In the genomic region with DNA sequence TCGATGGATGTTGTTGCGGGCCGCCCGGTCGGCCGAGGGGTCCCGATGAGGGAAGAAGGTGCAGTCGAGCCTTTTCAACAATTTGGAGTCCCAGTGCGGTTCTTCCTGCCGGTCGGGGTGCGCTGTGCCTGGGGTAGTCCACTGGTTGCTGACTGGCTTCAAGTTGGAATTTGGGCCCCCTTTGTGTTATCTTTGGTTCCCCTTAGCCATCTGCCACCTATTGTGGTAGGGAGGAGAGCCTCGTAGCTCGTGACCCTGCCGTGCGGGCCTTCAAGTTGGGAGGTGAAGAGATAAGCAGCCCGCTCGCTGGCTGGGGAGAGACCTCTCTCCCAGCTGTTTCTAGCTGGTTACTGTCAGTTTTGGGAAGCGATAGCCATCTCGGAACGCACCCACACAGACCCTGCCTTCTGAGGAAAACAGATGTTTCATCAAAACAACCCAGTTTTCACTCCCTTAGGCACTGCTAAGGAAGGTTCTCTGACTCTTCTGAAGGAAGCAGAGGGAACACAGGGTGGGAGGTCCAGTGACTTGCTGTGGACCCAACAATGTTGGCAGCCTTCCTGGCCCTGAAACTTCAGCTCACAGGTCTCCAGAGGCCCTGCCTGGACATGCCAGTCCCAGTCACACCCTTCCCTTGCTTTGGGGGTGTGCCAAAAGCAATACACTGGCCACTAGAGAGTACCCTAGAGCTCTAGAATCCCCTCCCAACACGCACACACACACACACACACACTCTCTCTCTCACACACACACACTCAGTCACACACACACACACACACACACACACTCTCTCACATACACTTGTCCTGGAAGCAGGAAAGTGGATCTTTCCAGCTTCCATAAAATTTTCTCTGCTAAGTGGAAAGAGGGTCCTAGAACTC, we compare ENCODE assay signal across 1 cellular context.
TF ChIP-seq lines count a peak whose summit lies in the region.

No MANE protein-coding gene starts in this region.

TF ChIP-seq in K562, 482 proteins besides CTCF, POLR2A, EP300 and RAD21 (continued from another document and continues in another):
- TF ChIP-seq, protein P1, sequence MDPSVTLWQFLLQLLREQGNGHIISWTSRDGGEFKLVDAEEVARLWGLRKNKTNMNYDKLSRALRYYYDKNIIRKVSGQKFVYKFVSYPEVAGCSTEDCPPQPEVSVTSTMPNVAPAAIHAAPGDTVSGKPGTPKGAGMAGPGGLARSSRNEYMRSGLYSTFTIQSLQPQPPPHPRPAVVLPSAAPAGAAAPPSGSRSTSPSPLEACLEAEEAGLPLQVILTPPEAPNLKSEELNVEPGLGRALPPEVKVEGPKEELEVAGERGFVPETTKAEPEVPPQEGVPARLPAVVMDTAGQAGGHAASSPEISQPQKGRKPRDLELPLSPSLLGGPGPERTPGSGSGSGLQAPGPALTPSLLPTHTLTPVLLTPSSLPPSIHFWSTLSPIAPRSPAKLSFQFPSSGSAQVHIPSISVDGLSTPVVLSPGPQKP (CRISPR knock-in tag; IDR thresholded peaks at IDR 0.05): no peak
- TF ChIP-seq, protein P2, sequence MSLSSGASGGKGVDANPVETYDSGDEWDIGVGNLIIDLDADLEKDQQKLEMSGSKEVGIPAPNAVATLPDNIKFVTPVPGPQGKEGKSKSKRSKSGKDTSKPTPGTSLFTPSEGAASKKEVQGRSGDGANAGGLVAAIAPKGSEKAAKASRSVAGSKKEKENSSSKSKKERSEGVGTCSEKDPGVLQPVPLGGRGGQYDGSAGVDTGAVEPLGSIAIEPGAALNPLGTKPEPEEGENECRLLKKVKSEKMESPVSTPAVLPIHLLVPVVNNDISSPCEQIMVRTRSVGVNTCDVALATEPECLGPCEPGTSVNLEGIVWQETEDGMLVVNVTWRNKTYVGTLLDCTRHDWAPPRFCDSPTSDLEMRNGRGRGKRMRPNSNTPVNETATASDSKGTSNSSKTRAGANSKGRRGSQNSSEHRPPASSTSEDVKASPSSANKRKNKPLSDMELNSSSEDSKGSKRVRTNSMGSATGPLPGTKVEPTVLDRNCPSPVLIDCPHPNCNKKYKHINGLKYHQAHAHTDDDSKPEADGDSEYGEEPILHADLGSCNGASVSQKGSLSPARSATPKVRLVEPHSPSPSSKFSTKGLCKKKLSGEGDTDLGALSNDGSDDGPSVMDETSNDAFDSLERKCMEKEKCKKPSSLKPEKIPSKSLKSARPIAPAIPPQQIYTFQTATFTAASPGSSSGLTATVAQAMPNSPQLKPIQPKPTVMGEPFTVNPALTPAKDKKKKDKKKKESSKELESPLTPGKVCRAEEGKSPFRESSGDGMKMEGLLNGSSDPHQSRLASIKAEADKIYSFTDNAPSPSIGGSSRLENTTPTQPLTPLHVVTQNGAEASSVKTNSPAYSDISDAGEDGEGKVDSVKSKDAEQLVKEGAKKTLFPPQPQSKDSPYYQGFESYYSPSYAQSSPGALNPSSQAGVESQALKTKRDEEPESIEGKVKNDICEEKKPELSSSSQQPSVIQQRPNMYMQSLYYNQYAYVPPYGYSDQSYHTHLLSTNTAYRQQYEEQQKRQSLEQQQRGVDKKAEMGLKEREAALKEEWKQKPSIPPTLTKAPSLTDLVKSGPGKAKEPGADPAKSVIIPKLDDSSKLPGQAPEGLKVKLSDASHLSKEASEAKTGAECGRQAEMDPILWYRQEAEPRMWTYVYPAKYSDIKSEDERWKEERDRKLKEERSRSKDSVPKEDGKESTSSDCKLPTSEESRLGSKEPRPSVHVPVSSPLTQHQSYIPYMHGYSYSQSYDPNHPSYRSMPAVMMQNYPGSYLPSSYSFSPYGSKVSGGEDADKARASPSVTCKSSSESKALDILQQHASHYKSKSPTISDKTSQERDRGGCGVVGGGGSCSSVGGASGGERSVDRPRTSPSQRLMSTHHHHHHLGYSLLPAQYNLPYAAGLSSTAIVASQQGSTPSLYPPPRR (CRISPR knock-in tag; IDR thresholded peaks at IDR 0.05; ENCODE audit: borderline replicate concordance): no peak
- peak; percentile 87; the same call in 1 of the 2 replicates for TF ChIP-seq MTA3 (IDR thresholded peaks at IDR 0.05; ENCODE audit: borderline replicate concordance)
- TF ChIP-seq PHF20 (IDR thresholded peaks at IDR 0.05; ENCODE audit: partially characterized antibody): peak; percentile 10
- 0 out of 2 replicates have a peak, but pooled peaks have one; percentile 44 for TF ChIP-seq NR2C1 (IDR thresholded peaks at IDR 0.05)
- TF ChIP-seq NR2C1 (tag; IDR thresholded peaks at IDR 0.05): peak; percentile 73; the same call in 1 of the 2 replicates
- TF ChIP-seq POLR3A (IDR thresholded peaks at IDR 0.05; ENCODE audit: borderline replicate concordance, extremely low read depth, insufficient read depth, insufficient read length): no peak
- TF ChIP-seq ZFX (CRISPR knock-in tag; IDR thresholded peaks at IDR 0.05): peak; percentile 82
- peak; percentile 51 for TF ChIP-seq CREM (IDR thresholded peaks at IDR 0.05; ENCODE audit: low read depth)
- TF ChIP-seq, protein P3, sequence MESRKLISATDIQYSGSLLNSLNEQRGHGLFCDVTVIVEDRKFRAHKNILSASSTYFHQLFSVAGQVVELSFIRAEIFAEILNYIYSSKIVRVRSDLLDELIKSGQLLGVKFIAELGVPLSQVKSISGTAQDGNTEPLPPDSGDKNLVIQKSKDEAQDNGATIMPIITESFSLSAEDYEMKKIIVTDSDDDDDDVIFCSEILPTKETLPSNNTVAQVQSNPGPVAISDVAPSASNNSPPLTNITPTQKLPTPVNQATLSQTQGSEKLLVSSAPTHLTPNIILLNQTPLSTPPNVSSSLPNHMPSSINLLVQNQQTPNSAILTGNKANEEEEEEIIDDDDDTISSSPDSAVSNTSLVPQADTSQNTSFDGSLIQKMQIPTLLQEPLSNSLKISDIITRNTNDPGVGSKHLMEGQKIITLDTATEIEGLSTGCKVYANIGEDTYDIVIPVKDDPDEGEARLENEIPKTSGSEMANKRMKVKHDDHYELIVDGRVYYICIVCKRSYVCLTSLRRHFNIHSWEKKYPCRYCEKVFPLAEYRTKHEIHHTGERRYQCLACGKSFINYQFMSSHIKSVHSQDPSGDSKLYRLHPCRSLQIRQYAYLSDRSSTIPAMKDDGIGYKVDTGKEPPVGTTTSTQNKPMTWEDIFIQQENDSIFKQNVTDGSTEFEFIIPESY (CRISPR knock-in tag; IDR thresholded peaks at IDR 0.05): no peak
- peak; percentile 94 for TF ChIP-seq TEAD4 (IDR thresholded peaks at IDR 0.05; ENCODE audit: low read length)
- TF ChIP-seq TEAD4 (CRISPR knock-in tag; IDR thresholded peaks at IDR 0.05; ENCODE audit: borderline replicate concordance): no peak
- no peak for TF ChIP-seq SREBF1 (IDR thresholded peaks at IDR 0.05; ENCODE audit: borderline replicate concordance, low read depth, low read length)
- TF ChIP-seq, protein P4, sequence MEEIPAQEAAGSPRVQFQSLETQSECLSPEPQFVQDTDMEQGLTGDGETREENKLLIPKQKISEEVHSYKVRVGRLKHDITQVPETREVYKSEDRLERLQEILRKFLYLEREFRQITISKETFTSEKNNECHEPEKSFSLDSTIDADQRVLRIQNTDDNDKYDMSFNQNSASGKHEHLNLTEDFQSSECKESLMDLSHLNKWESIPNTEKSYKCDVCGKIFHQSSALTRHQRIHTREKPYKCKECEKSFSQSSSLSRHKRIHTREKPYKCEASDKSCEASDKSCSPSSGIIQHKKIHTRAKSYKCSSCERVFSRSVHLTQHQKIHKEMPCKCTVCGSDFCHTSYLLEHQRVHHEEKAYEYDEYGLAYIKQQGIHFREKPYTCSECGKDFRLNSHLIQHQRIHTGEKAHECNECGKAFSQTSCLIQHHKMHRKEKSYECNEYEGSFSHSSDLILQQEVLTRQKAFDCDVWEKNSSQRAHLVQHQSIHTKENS (CRISPR knock-in tag; IDR thresholded peaks at IDR 0.05): no peak
- TF ChIP-seq SIN3A (IDR thresholded peaks at IDR 0.05; ENCODE audit: borderline replicate concordance in 2 of 2, control insufficient read depth in 1 of 2, low read depth in 2 of 2, low read length in 2 of 2): peak in 1 of 2 experiments; percentile 97; a peak in 2 of 4 replicates
- peak; percentile 16 for TF ChIP-seq CHD1 (IDR thresholded peaks at IDR 0.05; ENCODE audit: low read length)
- TF ChIP-seq EP400 (IDR thresholded peaks at IDR 0.05): peak; percentile 58; the same call in 1 of the 2 replicates
- TF ChIP-seq, protein P5, sequence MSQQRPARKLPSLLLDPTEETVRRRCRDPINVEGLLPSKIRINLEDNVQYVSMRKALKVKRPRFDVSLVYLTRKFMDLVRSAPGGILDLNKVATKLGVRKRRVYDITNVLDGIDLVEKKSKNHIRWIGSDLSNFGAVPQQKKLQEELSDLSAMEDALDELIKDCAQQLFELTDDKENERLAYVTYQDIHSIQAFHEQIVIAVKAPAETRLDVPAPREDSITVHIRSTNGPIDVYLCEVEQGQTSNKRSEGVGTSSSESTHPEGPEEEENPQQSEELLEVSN (IDR thresholded peaks at IDR 0.05; ENCODE audit: borderline replicate concordance in 1 of 2, extremely low read depth in 1 of 2, insufficient read depth in 1 of 2, insufficient read length in 1 of 2, low read depth in 1 of 2, low read length in 1 of 2, poor library complexity in 1 of 2, severe bottlenecking in 1 of 2): peak; percentile 66 to 83
- TF ChIP-seq, protein P6, sequence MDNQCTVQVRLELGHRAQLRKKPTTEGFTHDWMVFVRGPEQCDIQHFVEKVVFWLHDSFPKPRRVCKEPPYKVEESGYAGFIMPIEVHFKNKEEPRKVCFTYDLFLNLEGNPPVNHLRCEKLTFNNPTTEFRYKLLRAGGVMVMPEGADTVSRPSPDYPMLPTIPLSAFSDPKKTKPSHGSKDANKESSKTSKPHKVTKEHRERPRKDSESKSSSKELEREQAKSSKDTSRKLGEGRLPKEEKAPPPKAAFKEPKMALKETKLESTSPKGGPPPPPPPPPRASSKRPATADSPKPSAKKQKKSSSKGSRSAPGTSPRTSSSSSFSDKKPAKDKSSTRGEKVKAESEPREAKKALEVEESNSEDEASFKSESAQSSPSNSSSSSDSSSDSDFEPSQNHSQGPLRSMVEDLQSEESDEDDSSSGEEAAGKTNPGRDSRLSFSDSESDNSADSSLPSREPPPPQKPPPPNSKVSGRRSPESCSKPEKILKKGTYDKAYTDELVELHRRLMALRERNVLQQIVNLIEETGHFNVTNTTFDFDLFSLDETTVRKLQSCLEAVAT (IDR thresholded peaks at IDR 0.05): peak; percentile 56 to 65; a peak in 3 of 4 replicates
- TF ChIP-seq, protein P7, sequence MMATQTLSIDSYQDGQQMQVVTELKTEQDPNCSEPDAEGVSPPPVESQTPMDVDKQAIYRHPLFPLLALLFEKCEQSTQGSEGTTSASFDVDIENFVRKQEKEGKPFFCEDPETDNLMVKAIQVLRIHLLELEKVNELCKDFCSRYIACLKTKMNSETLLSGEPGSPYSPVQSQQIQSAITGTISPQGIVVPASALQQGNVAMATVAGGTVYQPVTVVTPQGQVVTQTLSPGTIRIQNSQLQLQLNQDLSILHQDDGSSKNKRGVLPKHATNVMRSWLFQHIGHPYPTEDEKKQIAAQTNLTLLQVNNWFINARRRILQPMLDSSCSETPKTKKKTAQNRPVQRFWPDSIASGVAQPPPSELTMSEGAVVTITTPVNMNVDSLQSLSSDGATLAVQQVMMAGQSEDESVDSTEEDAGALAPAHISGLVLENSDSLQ (IDR thresholded peaks at IDR 0.05): peak; percentile 58
- TF ChIP-seq TAF1 (IDR thresholded peaks at IDR 0.05; ENCODE audit: control insufficient read depth, extremely low read depth, insufficient read depth, low read length, severe bottlenecking): peak; percentile 65
- TF ChIP-seq, protein P8, sequence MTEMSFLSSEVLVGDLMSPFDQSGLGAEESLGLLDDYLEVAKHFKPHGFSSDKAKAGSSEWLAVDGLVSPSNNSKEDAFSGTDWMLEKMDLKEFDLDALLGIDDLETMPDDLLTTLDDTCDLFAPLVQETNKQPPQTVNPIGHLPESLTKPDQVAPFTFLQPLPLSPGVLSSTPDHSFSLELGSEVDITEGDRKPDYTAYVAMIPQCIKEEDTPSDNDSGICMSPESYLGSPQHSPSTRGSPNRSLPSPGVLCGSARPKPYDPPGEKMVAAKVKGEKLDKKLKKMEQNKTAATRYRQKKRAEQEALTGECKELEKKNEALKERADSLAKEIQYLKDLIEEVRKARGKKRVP (CRISPR knock-in tag; IDR thresholded peaks at IDR 0.05): peak; percentile 50; the same call in 1 of the 2 replicates
- TF ChIP-seq, protein P9, sequence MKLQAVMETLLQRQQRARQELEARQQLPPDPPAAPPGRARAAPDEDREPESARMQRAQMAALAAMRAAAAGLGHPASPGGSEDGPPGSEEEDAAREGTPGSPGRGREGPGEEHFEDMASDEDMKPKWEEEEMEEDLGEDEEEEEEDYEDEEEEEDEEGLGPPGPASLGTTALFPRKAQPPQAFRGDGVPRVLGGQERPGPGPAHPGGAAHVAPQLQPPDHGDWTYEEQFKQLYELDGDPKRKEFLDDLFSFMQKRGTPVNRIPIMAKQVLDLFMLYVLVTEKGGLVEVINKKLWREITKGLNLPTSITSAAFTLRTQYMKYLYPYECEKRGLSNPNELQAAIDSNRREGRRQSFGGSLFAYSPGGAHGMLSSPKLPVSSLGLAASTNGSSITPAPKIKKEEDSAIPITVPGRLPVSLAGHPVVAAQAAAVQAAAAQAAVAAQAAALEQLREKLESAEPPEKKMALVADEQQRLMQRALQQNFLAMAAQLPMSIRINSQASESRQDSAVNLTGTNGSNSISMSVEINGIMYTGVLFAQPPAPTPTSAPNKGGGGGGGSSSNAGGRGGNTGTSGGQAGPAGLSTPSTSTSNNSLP (IDR thresholded peaks at IDR 0.05; ENCODE audit: borderline replicate concordance, low read depth, low read length): no peak
- peak; percentile 29; the same call in 1 of the 2 replicates for TF ChIP-seq ELF4 (CRISPR knock-in tag; IDR thresholded peaks at IDR 0.05)
- TF ChIP-seq SMARCC2 (IDR thresholded peaks at IDR 0.05; ENCODE audit: low read depth): no peak; the same call in none of the 2 replicates
- 0 out of 2 replicates have a peak, but pooled peaks have one; percentile 26 for TF ChIP-seq NR2F6 (CRISPR knock-in tag; IDR thresholded peaks at IDR 0.05)
- TF ChIP-seq, protein P10, sequence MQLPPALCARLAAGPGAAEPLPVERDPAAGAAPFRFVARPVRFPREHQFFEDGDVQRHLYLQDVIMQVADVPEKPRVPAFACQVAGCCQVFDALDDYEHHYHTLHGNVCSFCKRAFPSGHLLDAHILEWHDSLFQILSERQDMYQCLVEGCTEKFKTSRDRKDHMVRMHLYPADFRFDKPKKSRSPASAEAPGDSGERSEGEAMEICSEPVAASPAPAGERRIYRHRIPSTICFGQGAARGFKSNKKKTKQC (CRISPR knock-in tag; IDR thresholded peaks at IDR 0.05): 0 out of 2 replicates have a peak, but pooled peaks have one; percentile 22
- no peak for TF ChIP-seq NR4A1 (CRISPR knock-in tag; IDR thresholded peaks at IDR 0.05)
- peak; percentile 62; the same call in 1 of the 2 replicates for TF ChIP-seq NR4A1 (tag; IDR thresholded peaks at IDR 0.05)
- TF ChIP-seq, protein P11, sequence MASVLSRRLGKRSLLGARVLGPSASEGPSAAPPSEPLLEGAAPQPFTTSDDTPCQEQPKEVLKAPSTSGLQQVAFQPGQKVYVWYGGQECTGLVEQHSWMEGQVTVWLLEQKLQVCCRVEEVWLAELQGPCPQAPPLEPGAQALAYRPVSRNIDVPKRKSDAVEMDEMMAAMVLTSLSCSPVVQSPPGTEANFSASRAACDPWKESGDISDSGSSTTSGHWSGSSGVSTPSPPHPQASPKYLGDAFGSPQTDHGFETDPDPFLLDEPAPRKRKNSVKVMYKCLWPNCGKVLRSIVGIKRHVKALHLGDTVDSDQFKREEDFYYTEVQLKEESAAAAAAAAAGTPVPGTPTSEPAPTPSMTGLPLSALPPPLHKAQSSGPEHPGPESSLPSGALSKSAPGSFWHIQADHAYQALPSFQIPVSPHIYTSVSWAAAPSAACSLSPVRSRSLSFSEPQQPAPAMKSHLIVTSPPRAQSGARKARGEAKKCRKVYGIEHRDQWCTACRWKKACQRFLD (CRISPR knock-in tag; IDR thresholded peaks at IDR 0.05): no peak; the same call in 1 of the 2 replicates
- peak; percentile 98 for TF ChIP-seq DACH1 (IDR thresholded peaks at IDR 0.05; ENCODE audit: partially characterized antibody)
- peak; percentile 36; the same call in 1 of the 2 replicates for TF ChIP-seq ERF (CRISPR knock-in tag; IDR thresholded peaks at IDR 0.05)
- TF ChIP-seq ESRRA (IDR thresholded peaks at IDR 0.05; ENCODE audit: borderline replicate concordance, low read depth): peak; percentile 71; the same call in 1 of the 2 replicates
- TF ChIP-seq TRIM24 (IDR thresholded peaks at IDR 0.05): peak; percentile 37 to 62; a peak in 3 of 4 replicates
